ENCODE assay signal across 12 cellular contexts in the genomic region with DNA sequence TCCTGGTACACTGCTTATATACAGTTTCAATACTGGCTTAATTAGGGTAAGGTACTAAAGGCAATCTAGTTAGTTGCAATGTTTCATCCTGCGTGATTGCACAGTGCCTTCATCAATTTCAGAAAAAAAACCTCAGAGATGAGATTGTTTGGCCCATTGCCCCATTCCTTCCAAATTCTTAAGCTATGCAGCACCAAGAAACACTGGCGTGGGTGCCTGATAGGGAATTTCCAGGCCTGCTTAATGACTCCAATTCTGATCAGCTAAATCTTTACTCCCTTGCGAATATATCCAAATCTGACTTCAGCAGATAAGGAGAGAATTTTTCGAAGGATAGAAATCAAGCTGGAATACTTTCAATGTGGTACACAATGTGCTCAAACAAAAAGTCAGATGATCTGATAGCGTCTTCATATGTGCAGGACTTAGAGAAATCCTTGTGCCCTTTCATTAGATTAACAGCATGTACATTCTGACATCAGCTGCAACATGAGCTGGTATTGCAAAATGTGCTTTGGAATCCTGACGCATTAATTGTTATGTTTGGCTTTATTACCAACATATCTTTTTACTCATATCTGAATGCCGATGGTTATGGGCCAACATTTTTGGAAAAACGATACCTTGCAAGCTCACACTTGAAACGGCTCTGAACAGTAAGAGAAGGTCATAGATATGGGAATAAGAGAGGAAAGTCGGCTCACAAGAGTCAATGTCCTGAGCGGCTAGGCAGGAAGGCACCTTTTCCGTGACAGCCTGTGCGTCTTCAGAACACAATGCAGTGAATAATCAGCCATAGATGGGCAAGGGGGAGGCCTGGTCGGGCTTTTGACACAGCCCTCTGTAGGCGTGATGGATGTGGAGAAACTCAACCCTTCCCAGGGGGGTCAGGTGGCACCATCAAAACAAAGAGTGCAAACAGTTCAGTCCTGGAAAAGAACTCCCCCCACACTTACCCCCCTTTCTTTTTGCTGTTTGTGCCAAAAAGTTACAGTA. TPM values are rescaled to one million over a fixed set of nuclear protein-coding genes. Genes with fewer than 3 reads are reported as not detected.
DNase-seq lines count a peak whose midpoint lies in the region; ATAC-seq and TF ChIP-seq lines count a peak whose summit lies in the region.
"Had no signal": no experiment of that assay in that cellular context is flagged by ENCODE, and none has a peak within 500 bp of the region (broad histone marks: within the 10 kb centered on the region; RNA-seq: fewer than 3 reads in every experiment).

No MANE protein-coding gene starts in this region.

- H3K4me3 ChIP-seq in astrocyte of the cerebellum (ENCODE audit: low read depth, low read length) (no peak overlapping the region), skin epidermis (no peak overlapping the region), mucosa of descending colon (no peak overlapping the region), colonic mucosa (no peak overlapping the region)

- TF ChIP-seq CTCF in astrocyte of the cerebellum (IDR thresholded peaks at IDR 0.05; ENCODE audit: low read depth, low read length, missing control alignments): no peak
- TF ChIP-seq CTCF in mucosa of descending colon (IDR thresholded peaks at IDR 0.05): no peak
- TF ChIP-seq CTCF in colonic mucosa (IDR thresholded peaks at IDR 0.05): no peak

- in situ Hi-C loops in astrocyte of the cerebellum (cut with HindIII; ENCODE audit: low sequenced_read_pairs): no loop called here

- DNase-seq in GOT3 (lab: John Stamatoyannopoulos, UW): peak; percentile 15
- peak; percentile 94 for DNase-seq in astrocyte of the cerebellum (ENCODE audit: low read depth)
- DNase-seq in left cardiac atrium: peak; percentile 50
- DNase-seq in mucosa of descending colon: no peak
- DNase-seq in NCI-H748 treated with DMSO at 0.1 percent for 48 hours (lab: John Stamatoyannopoulos, UW): no peak
- no peak for DNase-seq in NCI-H446 (lab: John Stamatoyannopoulos, UW)
- no peak for DNase-seq in colonic mucosa
- DNase-seq: activated T-cell treated with anti-CD3 and anti-CD28 coated beads, Interleukin-2, amount 50 U/mL, for 72 hours; Calu3; NCI-H524 treated with DMSO at 0.1 percent for 48 hours; nucleus accumbens had no signal

- H3K9me3 ChIP-seq in mucosa of descending colon (no peaks in the 10 kb centered on the region), colonic mucosa (no peaks in the 10 kb centered on the region)

- intact Hi-C loops in left cardiac atrium (cut with DNase I) (no loop called here), mucosa of descending colon (cut with DNase I, micrococcal nuclease) (no loop called here), colonic mucosa (cut with DNase I) (no loop called here)

- no peak overlapping the region for H3K9ac ChIP-seq in colonic mucosa (ENCODE audit: low read depth in 2 of 2, low read length in 2 of 2)

- H3K36me3 ChIP-seq in mucosa of descending colon (ENCODE audit: low read depth): no peaks in the 10 kb centered on the region
- no peaks in the 10 kb centered on the region for H3K36me3 ChIP-seq in colonic mucosa

- H3K4me1 ChIP-seq in mucosa of descending colon (ENCODE audit: low read depth) (no peaks in the 10 kb centered on the region), colonic mucosa (no peaks in the 10 kb centered on the region)

- no peaks in the 10 kb centered on the region for H3K27me3 ChIP-seq in colonic mucosa

- H3K27ac ChIP-seq in skin epidermis: peak overlapping the region in 14 of 21 experiments; percentile 6 to 65 (median 48)
- H3K27ac ChIP-seq in colonic mucosa: no peak overlapping the region

- ATAC-seq in left cardiac atrium (peak; percentile 66 to 88), mucosa of descending colon (no peak)
- ATAC-seq: activated T-cell treated with anti-CD3 and anti-CD28 coated beads, Interleukin-2, amount 50 U/mL, for 72 hours had no signal

RNA-seq across cellular contexts. Expression of a gene that starts 36.3 kb away (rescaled TPM):
- 10 to 100 TPM; 33.5 to 39.3 TPM for total RNA-seq in left cardiac atrium
- total RNA-seq in mucosa of descending colon: 10 to 100 TPM in 1 of 3 donors, 1 to 10 TPM in 2; 2.2 to 57.3 (median 4.2) TPM
- total RNA-seq in colonic mucosa: 1 to 10 TPM in 1 of 2 donors, under 1 TPM in 1; 0.74 to 2.4 TPM

Comparison
In these comparisons a context has a peak if more than half of its experiments do, and no peak if none do; other contexts are left out.
1. DNase-seq: peak in GOT3 (single experiment), astrocyte of the cerebellum (single experiment) and left cardiac atrium (single experiment); none in mucosa of descending colon (0 of 3), NCI-H748 treated with DMSO at 0.1 percent for 48 hours (single experiment), NCI-H446 (0 of 2) and colonic mucosa (single experiment).